In genomic region chr17:75575197-75575596, GRCh38 we compare ENCODE assay signal across 27 cellular contexts. TPM values are rescaled to one million over a fixed set of nuclear protein-coding genes. Genes with fewer than 3 reads are reported as not detected.
"Had no signal": no experiment of that assay in that cellular context is flagged by ENCODE, and none has a peak within 500 bp of the region (broad histone marks: within the 10 kb centered on the region; RNA-seq: fewer than 3 reads in every experiment).

No MANE protein-coding gene starts in this region.

- H3K27me3 Mint-ChIP-seq: naive B cell; natural killer cell treated with Interleukin-12 subunit alpha and Interleukin-12 subunit beta and Interleukin-15 and Interleukin-18, amount 100 ng/mL, for 72 hours; progenitor cell of endocrine pancreas; stimulated activated naive CD8-positive, alpha-beta T cell treated with anti-CD3 and anti-CD28 coated beads, Interleukin-15, amount 100 ng/mL, for 72 hours had no signal

- H3K9me3 ChIP-seq: esophagus muscularis mucosa, gastroesophageal sphincter, heart right ventricle, lower lobe of right lung, neutrophil, right atrium auricular region, spleen, suprapubic skin, vagina had no signal

- H3K36me3 ChIP-seq: esophagus muscularis mucosa, gastroesophageal sphincter, heart right ventricle, neutrophil, right atrium auricular region, vagina had no signal

- H3K36me3 Mint-ChIP-seq: naive B cell; natural killer cell treated with Interleukin-12 subunit alpha and Interleukin-12 subunit beta and Interleukin-15 and Interleukin-18, amount 100 ng/mL, for 72 hours had no signal

- H2AFZ ChIP-seq: parathyroid adenoma had no signal

- H3K79me2 ChIP-seq: parathyroid adenoma had no signal

- H3K4me3 ChIP-seq: dorsolateral prefrontal cortex, esophagus muscularis mucosa, gastroesophageal sphincter, heart right ventricle, lower lobe of right lung, right atrium auricular region, skin epidermis, spleen, suprapubic skin, vagina had no signal

- H3K27me3 ChIP-seq: dorsolateral prefrontal cortex, esophagus muscularis mucosa, foreskin keratinocyte, gastroesophageal sphincter, heart right ventricle, neutrophil, right atrium auricular region, spleen, suprapubic skin, vagina had no signal

- H3K4me1 ChIP-seq: foreskin keratinocyte, gastroesophageal sphincter, parathyroid adenoma, vagina had no signal

- ATAC-seq: foreskin keratinocyte; gastroesophageal sphincter; heart right ventricle; left ventricle myocardium superior; lower lobe of right lung; natural killer cell treated with Interleukin-12 subunit alpha and Interleukin-12 subunit beta and Interleukin-15 and Interleukin-18, amount 100 ng/mL, for 72 hours had no signal

- H3K9me3 Mint-ChIP-seq: natural killer cell treated with Interleukin-12 subunit alpha and Interleukin-12 subunit beta and Interleukin-15 and Interleukin-18, amount 100 ng/mL, for 72 hours; neural crest cell; stimulated activated naive CD8-positive, alpha-beta T cell treated with anti-CD3 and anti-CD28 coated beads, Interleukin-15, amount 100 ng/mL, for 72 hours had no signal

- DNase-seq: central memory CD4-positive, alpha-beta T cell; cortex of kidney; dorsolateral prefrontal cortex; effector CD4-positive, alpha-beta T cell; foreskin keratinocyte; heart right ventricle; hypothalamus; left ventricle myocardium superior; lower lobe of right lung; naive B cell; spleen; stimulated activated CD4-positive, alpha-beta T cell treated with anti-CD3 and anti-CD28 coated beads, Interleukin-2, amount 100 ng/mL, for 48 hours; stimulated activated naive CD4-positive, alpha-beta T cell; stimulated activated naive CD8-positive, alpha-beta T cell treated with anti-CD3 and anti-CD28 coated beads, Interleukin-15, amount 100 ng/mL, for 72 hours; trophoblast cell had no signal

- H3K4me3 Mint-ChIP-seq: naive B cell; natural killer cell treated with Interleukin-12 subunit alpha and Interleukin-12 subunit beta and Interleukin-15 and Interleukin-18, amount 100 ng/mL, for 72 hours; neural crest cell; stimulated activated naive CD8-positive, alpha-beta T cell treated with anti-CD3 and anti-CD28 coated beads, Interleukin-15, amount 100 ng/mL, for 72 hours had no signal

- H3K27ac Mint-ChIP-seq: naive B cell; natural killer cell treated with Interleukin-12 subunit alpha and Interleukin-12 subunit beta and Interleukin-15 and Interleukin-18, amount 100 ng/mL, for 72 hours; progenitor cell of endocrine pancreas; stimulated activated naive CD8-positive, alpha-beta T cell treated with anti-CD3 and anti-CD28 coated beads, Interleukin-15, amount 100 ng/mL, for 72 hours had no signal

- H3K4me1 Mint-ChIP-seq: neural crest cell had no signal

- H3K27ac ChIP-seq: dorsolateral prefrontal cortex, esophagus muscularis mucosa, foreskin keratinocyte, gastroesophageal sphincter, heart right ventricle, lower lobe of right lung, neutrophil, parathyroid adenoma, right atrium auricular region, skin epidermis, spleen, suprapubic skin, vagina had no signal

- FAIRE-seq: keratinocyte had no signal

- H3K9ac ChIP-seq: parathyroid adenoma had no signal

RNA-seq across cellular contexts. Expression of gene SMIM5, which starts 58.0 kb away (rescaled TPM):
- total RNA-seq: foreskin keratinocyte, neural crest cell had no signal
